In genomic region chr5:77630246-77631165, GRCh38 we compare ENCODE assay signal across 2 cellular contexts.
TF ChIP-seq lines count a peak whose summit lies in the region.

No MANE protein-coding gene starts in this region.

TF ChIP-seq in A549, 52 proteins besides CTCF, POLR2A, EP300 and RAD21 (continued from another document):
- TF ChIP-seq PBX3 (IDR thresholded peaks at IDR 0.05) (no peak), BCL3 (IDR thresholded peaks at IDR 0.05) (peak; percentile 37; the same call in 1 of the 3 replicates)

TF ChIP-seq in HEK293, 187 proteins besides CTCF, POLR2A, EP300 and RAD21 (continued from another document and continues in another):
- TF ChIP-seq ZNF776 (tag by site-specific recombination; IDR thresholded peaks at IDR 0.05; ENCODE audit: borderline replicate concordance): no peak
- TF ChIP-seq ZNF132 (tag by site-specific recombination; IDR thresholded peaks at IDR 0.05; ENCODE audit: borderline replicate concordance): no peak
- no peak; the same call in 1 of the 2 replicates for TF ChIP-seq ZNF792 (tag by site-specific recombination; IDR thresholded peaks at IDR 0.05)
- no peak for TF ChIP-seq HIC1 (tag by site-specific recombination; IDR thresholded peaks at IDR 0.05)
- TF ChIP-seq ZNF175 (tag by site-specific recombination; IDR thresholded peaks at IDR 0.05): no peak
- TF ChIP-seq ZBTB11 (tag by site-specific recombination; conservative IDR thresholded peaks at IDR 0.05; ENCODE audit: low read depth): peak; percentile 52
- no peak for TF ChIP-seq ZNF548 (tag by site-specific recombination; IDR thresholded peaks at IDR 0.05)
- no peak for TF ChIP-seq ZNF26 (tag by site-specific recombination; IDR thresholded peaks at IDR 0.05)
- no peak for TF ChIP-seq ZNF623 (tag by site-specific recombination; IDR thresholded peaks at IDR 0.05)
- TF ChIP-seq ZNF311 (tag by site-specific recombination; IDR thresholded peaks at IDR 0.05; ENCODE audit: borderline replicate concordance): no peak
- peak; percentile 94 for TF ChIP-seq YY1 (tag by site-specific recombination; IDR thresholded peaks at IDR 0.05)
- TF ChIP-seq ZNF626 (tag by site-specific recombination; IDR thresholded peaks at IDR 0.05): no peak
- TF ChIP-seq ATF2 (tag by site-specific recombination; IDR thresholded peaks at IDR 0.05; ENCODE audit: low read depth): no peak
- peak; percentile 43; the same call in 1 of the 2 replicates for TF ChIP-seq KLF16 (tag by site-specific recombination; IDR thresholded peaks at IDR 0.05)
- TF ChIP-seq ZNF664 (tag by site-specific recombination; IDR thresholded peaks at IDR 0.05): no peak
- TF ChIP-seq ZFHX2 (tag by site-specific recombination; conservative IDR thresholded peaks at IDR 0.05): peak; percentile 2
- no peak for TF ChIP-seq ZNF785 (tag by site-specific recombination; IDR thresholded peaks at IDR 0.05)
- TF ChIP-seq MZF1 (tag by site-specific recombination; IDR thresholded peaks at IDR 0.05; ENCODE audit: borderline replicate concordance): no peak
- peak; percentile 88 for TF ChIP-seq ZNF2 (tag by site-specific recombination; IDR thresholded peaks at IDR 0.05)
- TF ChIP-seq ZNF302 (tag by site-specific recombination; IDR thresholded peaks at IDR 0.05; ENCODE audit: low read depth): no peak
- no peak for TF ChIP-seq OVOL3 (tag by site-specific recombination; IDR thresholded peaks at IDR 0.05)
- TF ChIP-seq ZNF138 (tag by site-specific recombination; IDR thresholded peaks at IDR 0.05; ENCODE audit: borderline replicate concordance): no peak
- TF ChIP-seq PATZ1 (tag by site-specific recombination; IDR thresholded peaks at IDR 0.05): peak; percentile 54
- TF ChIP-seq ZNF10 (tag by site-specific recombination; IDR thresholded peaks at IDR 0.05): no peak
- no peak for TF ChIP-seq ZNF223 (tag by site-specific recombination; IDR thresholded peaks at IDR 0.05)
- TF ChIP-seq ZNF280C (tag by site-specific recombination; IDR thresholded peaks at IDR 0.05): no peak
- no peak for TF ChIP-seq ZNF18 (tag by site-specific recombination; IDR thresholded peaks at IDR 0.05)
- no peak for TF ChIP-seq ZNF544 (tag by site-specific recombination; IDR thresholded peaks at IDR 0.05)
- TF ChIP-seq PRDM6 (tag by site-specific recombination; IDR thresholded peaks at IDR 0.05): no peak
- TF ChIP-seq SP3 (tag by site-specific recombination; IDR thresholded peaks at IDR 0.05): peak; percentile 52; the same call in 1 of the 2 replicates
- TF ChIP-seq ZNF560 (tag by site-specific recombination; IDR thresholded peaks at IDR 0.05; ENCODE audit: borderline replicate concordance): no peak
- no peak for TF ChIP-seq ZSCAN18 (tag by site-specific recombination; IDR thresholded peaks at IDR 0.05)
- TF ChIP-seq GFI1B (tag by site-specific recombination; IDR thresholded peaks at IDR 0.05): no peak; the same call in 1 of the 2 replicates
- TF ChIP-seq ZNF112 (tag by site-specific recombination; IDR thresholded peaks at IDR 0.05): no peak
- TF ChIP-seq ZBTB26 (tag by site-specific recombination; optimal IDR thresholded peaks at IDR 0.05): peak; percentile 73
- no peak for TF ChIP-seq ZNF677 (tag by site-specific recombination; IDR thresholded peaks at IDR 0.05)
- no peak for TF ChIP-seq SETDB1 (IDR thresholded peaks at IDR 0.05; ENCODE audit: insufficient read length, low read length)
- TF ChIP-seq FEZF1 (tag by site-specific recombination; IDR thresholded peaks at IDR 0.05): peak; percentile 75
- no peak for TF ChIP-seq WT1 (tag by site-specific recombination; IDR thresholded peaks at IDR 0.05)
